9 cellular contexts compared by ENCODE assay signal in genomic region chr5:103561670-103562069, GRCh38. TPM values are rescaled to one million over a fixed set of nuclear protein-coding genes. Genes with fewer than 3 reads are reported as not detected.
DNase-seq lines count a peak whose midpoint lies in the region; ATAC-seq, FAIRE-seq and TF ChIP-seq lines count a peak whose summit lies in the region.
"Had no signal": no experiment of that assay in that cellular context is flagged by ENCODE, and none has a peak within 500 bp of the region (broad histone marks: within the 10 kb centered on the region; RNA-seq: fewer than 3 reads in every experiment).

No MANE protein-coding gene starts in this region.

- no peak for DNase-seq in T-helper 1 cell
- DNase-seq in SW480 (ENCODE audit: low spot score): peak; percentile 26
- DNase-seq in smooth muscle cell (lab: John Stamatoyannopoulos, UW; ENCODE audit: unreplicated experiment): no peak
- DNase-seq in RCC 7860 (ENCODE audit: low spot score): no peak
- DNase-seq in ecto neural progenitor cell (ENCODE audit: low spot score): no peak

- H2AFZ ChIP-seq in smooth muscle cell (ENCODE audit: low read depth): peak overlapping the region; percentile 97

- WGBS in smooth muscle cell (ENCODE audit: low lambda C conversion rate): 51% methylated on average over 4 of the region's 4 CpGs

- no peak for FAIRE-seq in RCC 7860 (lab: Jason Lieb, UNC)

- no peak overlapping the region for H3K27ac Mint-ChIP-seq in T-helper 1 cell treated with Interleukin-12 subunit alpha and Interleukin-12 subunit beta and Interleukin-4 antibody, amounts not matched to agents 30 μg/mL and 1 μg/mL, for 36 hours

- peak overlapping the region; percentile 82 for H3K4me3 ChIP-seq in iPS-11a (ENCODE audit: low read depth, low read length)
- peak overlapping the region; percentile 78 for H3K4me3 ChIP-seq in smooth muscle cell
- H3K4me3 ChIP-seq: BLaER1 treated with 17β-estradiol and CSF1 and Interleukin-3, amounts not matched to agents 10 nM and 100 nM had no signal

- ATAC-seq in GM19455 (IDR thresholded peaks at IDR 0.05; ENCODE audit: unreplicated experiment): no peak

- peak overlapping the region; percentile 30 for H3K27ac ChIP-seq in smooth muscle cell (ENCODE audit: low read depth)
- H3K27ac ChIP-seq: BLaER1 treated with 17β-estradiol and CSF1 and Interleukin-3, amounts not matched to agents 10 nM and 100 nM had no signal

- no peaks in the 10 kb centered on the region for H3K9me3 Mint-ChIP-seq in T-helper 1 cell treated with Interleukin-12 subunit alpha and Interleukin-12 subunit beta and Interleukin-4 antibody, amounts not matched to agents 30 μg/mL and 1 μg/mL, for 36 hours

- peaks cover 12% of the 10 kb centered on the region for H3K79me2 ChIP-seq in smooth muscle cell (ENCODE audit: low read depth)

- H3K4me2 ChIP-seq in smooth muscle cell: peak overlapping the region; percentile 97

- H3K4me1 Mint-ChIP-seq in T-helper 1 cell treated with Interleukin-12 subunit alpha and Interleukin-12 subunit beta and Interleukin-4 antibody, amounts not matched to agents 30 μg/mL and 1 μg/mL, for 36 hours (ENCODE audit: low read depth): peaks cover 8% of the 10 kb centered on the region

- peaks cover 9% of the 10 kb centered on the region for H3K4me1 ChIP-seq in smooth muscle cell (ENCODE audit: low read depth)
- H3K4me1 ChIP-seq: BLaER1 treated with 17β-estradiol and CSF1 and Interleukin-3, amounts not matched to agents 10 nM and 100 nM had no signal

- H3K36me3 ChIP-seq in smooth muscle cell (ENCODE audit: low read depth): no peaks in the 10 kb centered on the region
- H3K36me3 ChIP-seq: BLaER1 treated with 17β-estradiol and CSF1 and Interleukin-3, amounts not matched to agents 10 nM and 100 nM had no signal

- peak overlapping the region; percentile 57 for H3K9ac ChIP-seq in smooth muscle cell (ENCODE audit: low read depth)
- H3K9ac ChIP-seq: BLaER1 treated with 17β-estradiol and CSF1 and Interleukin-3, amounts not matched to agents 10 nM and 100 nM had no signal

- H3F3A ChIP-seq in smooth muscle cell (ENCODE audit: low read depth): no peaks in the 10 kb centered on the region

- H3K4me3 Mint-ChIP-seq in T-helper 1 cell treated with Interleukin-12 subunit alpha and Interleukin-12 subunit beta and Interleukin-4 antibody, amounts not matched to agents 30 μg/mL and 1 μg/mL, for 36 hours: peak overlapping the region; percentile 83

- H3K36me3 Mint-ChIP-seq in T-helper 1 cell treated with Interleukin-12 subunit alpha and Interleukin-12 subunit beta and Interleukin-4 antibody, amounts not matched to agents 30 μg/mL and 1 μg/mL, for 36 hours (ENCODE audit: low read depth): no peaks in the 10 kb centered on the region

- no peaks in the 10 kb centered on the region for H3K27me3 ChIP-seq in smooth muscle cell (ENCODE audit: low read depth)
- H3K27me3 ChIP-seq: BLaER1 treated with 17β-estradiol and CSF1 and Interleukin-3, amounts not matched to agents 10 nM and 100 nM had no signal

- H4K20me1 ChIP-seq in smooth muscle cell (ENCODE audit: low read depth): no peaks in the 10 kb centered on the region
- H4K20me1 ChIP-seq: BLaER1 treated with 17β-estradiol and CSF1 and Interleukin-3, amounts not matched to agents 10 nM and 100 nM had no signal

- no peak for TF ChIP-seq CTCF in smooth muscle cell (IDR thresholded peaks at IDR 0.05; ENCODE audit: borderline replicate concordance, insufficient read depth, poor library complexity, severe bottlenecking)

- peaks cover 10% of the 10 kb centered on the region for H3K27me3 Mint-ChIP-seq in T-helper 1 cell treated with Interleukin-12 subunit alpha and Interleukin-12 subunit beta and Interleukin-4 antibody, amounts not matched to agents 30 μg/mL and 1 μg/mL, for 36 hours (ENCODE audit: low read depth)

- H3K9me3 ChIP-seq in smooth muscle cell (replicated peaks; ENCODE audit: low read depth): no peaks in the 10 kb centered on the region

RNA-seq across cellular contexts. Expression of gene NUDT12, which starts 0.9 kb away (rescaled TPM):
- total RNA-seq in smooth muscle cell: 14.9 and 16.6 TPM in 2 replicates
- polyA plus RNA-seq in smooth muscle cell: 6.5 and 6.7 TPM in 2 replicates
